In genomic region chr2:123453772-123454171, GRCh38 we compare ENCODE assay signal across 21 cellular contexts.
"Had no signal": no experiment of that assay in that cellular context is flagged by ENCODE, and none has a peak within 500 bp of the region (broad histone marks: within the 10 kb centered on the region; RNA-seq: fewer than 3 reads in every experiment).

No MANE protein-coding gene starts in this region.

- H3K9me3 ChIP-seq: esophagus squamous epithelium, testis, tibial nerve, upper lobe of right lung, vagina had no signal

- DNase-seq: effector memory CD8-positive, alpha-beta T cell; esophagus squamous epithelium; head of caudate nucleus; hippocampal formation; kidney glomerular epithelial cell; mucosa of descending colon; naive thymus-derived CD8-positive, alpha-beta T cell; posterior cingulate gyrus; spleen; stimulated activated CD4-positive, alpha-beta T cell treated with anti-CD3 and anti-CD28 coated beads, Interleukin-15, amount 100 ng/mL, for 24 hours; stimulated activated CD4-positive, alpha-beta T cell treated with anti-CD3 and anti-CD28 coated beads, Interleukin-1b, Interleukin-23, amount 100 ng/mL, for 48 hours; stimulated activated CD4-positive, alpha-beta T cell treated with anti-CD3 and anti-CD28 coated beads, Interleukin-4, amount 100 ng/mL, for 24 hours; stimulated activated naive CD8-positive, alpha-beta T cell treated with anti-CD3 and anti-CD28 coated beads, Interleukin-15, amount 100 ng/mL, for 72 hours; testis; upper lobe of right lung had no signal

- ATAC-seq: effector memory CD8-positive, alpha-beta T cell; foreskin keratinocyte; mucosa of descending colon; naive thymus-derived CD8-positive, alpha-beta T cell; stimulated activated memory B cell treated with anti-CD40 and anti-IgM and Interleukin-4, amounts not matched to agents 10 μg/mL and 1 μg/mL and 100 μg/mL, for 72 hours; stimulated activated naive CD8-positive, alpha-beta T cell treated with anti-CD3 and anti-CD28 coated beads, Interleukin-15, amount 100 ng/mL, for 72 hours; upper lobe of right lung had no signal

- H3K4me3 ChIP-seq: esophagus squamous epithelium, mucosa of descending colon, spleen, testis, tibial nerve, upper lobe of right lung, vagina had no signal

- H3K4me1 ChIP-seq: esophagus squamous epithelium, foreskin keratinocyte, testis, tibial nerve, upper lobe of right lung, vagina had no signal

- H3K27me3 ChIP-seq: esophagus squamous epithelium, foreskin keratinocyte, spleen, testis, tibial nerve, upper lobe of right lung, vagina had no signal

- H3K27ac Mint-ChIP-seq: dendritic cell treated with granulocyte-macrophage colony-stimulating factor and Interleukin-4, amounts not matched to agents 40 ng/mL and 50 ng/mL, for 4 days; effector memory CD8-positive, alpha-beta T cell; naive thymus-derived CD8-positive, alpha-beta T cell; stimulated activated memory B cell treated with anti-CD40 and anti-IgM and Interleukin-4, amounts not matched to agents 10 μg/mL and 1 μg/mL and 100 μg/mL, for 72 hours; stimulated activated naive CD8-positive, alpha-beta T cell treated with anti-CD3 and anti-CD28 coated beads, Interleukin-15, amount 100 ng/mL, for 72 hours had no signal

- H3K36me3 Mint-ChIP-seq: stimulated activated memory B cell treated with anti-CD40 and anti-IgM and Interleukin-4, amounts not matched to agents 10 μg/mL and 1 μg/mL and 100 μg/mL, for 72 hours had no signal

- H3K27ac ChIP-seq: esophagus squamous epithelium, foreskin keratinocyte, spleen, testis, tibial nerve, upper lobe of right lung, vagina had no signal

- FAIRE-seq: colon had no signal
